1 cellular context compared by ENCODE assay signal in the genomic region with DNA sequence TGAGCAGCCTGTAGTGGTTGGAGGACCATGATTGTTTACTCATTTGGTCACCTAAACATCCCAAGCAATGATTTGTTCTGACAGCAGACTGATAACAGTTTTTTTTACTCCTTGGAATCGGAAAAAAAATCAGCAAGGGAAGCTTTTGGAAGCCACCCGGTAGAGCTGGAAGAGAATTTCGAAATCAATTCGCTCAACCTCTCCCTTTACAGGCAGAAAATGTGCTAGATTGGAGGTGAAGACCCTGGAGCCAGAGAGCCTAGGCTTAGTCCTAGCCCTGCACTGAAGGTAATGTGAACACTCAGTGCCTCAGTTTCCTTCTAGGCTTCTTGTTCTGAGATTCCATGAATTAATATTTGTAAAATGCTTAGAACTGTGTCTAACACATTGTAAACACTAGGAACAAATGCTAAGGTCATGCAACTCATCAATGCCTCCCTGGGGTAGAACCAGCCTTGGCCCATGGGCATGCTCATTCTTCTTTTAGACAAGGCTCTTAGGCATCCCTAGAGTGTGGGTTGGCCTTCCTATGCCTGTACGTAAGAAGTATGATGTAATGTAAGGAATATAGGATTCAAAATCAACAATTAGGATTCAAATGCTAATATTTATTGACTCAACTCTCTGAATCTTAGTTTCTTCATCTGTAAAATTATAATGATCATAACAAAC.
A peak's percentile ranks its signal among the peaks of the same experiment; 100 is the strongest.
TF ChIP-seq lines count a peak whose summit lies in the region.

No MANE protein-coding gene starts in this region.

TF ChIP-seq in K562, 482 proteins besides CTCF, POLR2A, EP300 and RAD21 (continues in another document):
- TF ChIP-seq, protein P1, sequence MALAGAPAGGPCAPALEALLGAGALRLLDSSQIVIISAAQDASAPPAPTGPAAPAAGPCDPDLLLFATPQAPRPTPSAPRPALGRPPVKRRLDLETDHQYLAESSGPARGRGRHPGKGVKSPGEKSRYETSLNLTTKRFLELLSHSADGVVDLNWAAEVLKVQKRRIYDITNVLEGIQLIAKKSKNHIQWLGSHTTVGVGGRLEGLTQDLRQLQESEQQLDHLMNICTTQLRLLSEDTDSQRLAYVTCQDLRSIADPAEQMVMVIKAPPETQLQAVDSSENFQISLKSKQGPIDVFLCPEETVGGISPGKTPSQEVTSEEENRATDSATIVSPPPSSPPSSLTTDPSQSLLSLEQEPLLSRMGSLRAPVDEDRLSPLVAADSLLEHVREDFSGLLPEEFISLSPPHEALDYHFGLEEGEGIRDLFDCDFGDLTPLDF (CRISPR knock-in tag; IDR thresholded peaks at IDR 0.05), result no peak
- TF ChIP-seq ZNF12 (CRISPR knock-in tag; IDR thresholded peaks at IDR 0.05) (no peak), XRCC5 (IDR thresholded peaks at IDR 0.05; ENCODE audit: low read depth, low read length) (no peak), RBM14 (IDR thresholded peaks at IDR 0.05; ENCODE audit: borderline replicate concordance, insufficient read depth, low read depth, low read length) (no peak), POLR2H (tag; IDR thresholded peaks at IDR 0.05; ENCODE audit: low read depth) (no peak), ARID2 (IDR thresholded peaks at IDR 0.05) (no peak), RFX1 (IDR thresholded peaks at IDR 0.05) (no peak), BACH1 (tag; IDR thresholded peaks at IDR 0.05) (no peak; the same call in 1 of the 2 replicates), HNRNPL (IDR thresholded peaks at IDR 0.05; ENCODE audit: low read depth, low read length) (no peak), NR2C2 (CRISPR knock-in tag; IDR thresholded peaks at IDR 0.05) (no peak), NR2C2 (tag; IDR thresholded peaks at IDR 0.05) (no peak), ZNF253 (CRISPR knock-in tag; conservative IDR thresholded peaks at IDR 0.05) (no peak), STAG1 (CRISPR knock-in tag; IDR thresholded peaks at IDR 0.05; ENCODE audit: borderline replicate concordance) (no peak), TGIF2 (CRISPR knock-in tag; IDR thresholded peaks at IDR 0.05) (no peak), CREB1 (IDR thresholded peaks at IDR 0.05) (no peak), CREB1 (CRISPR knock-in tag; IDR thresholded peaks at IDR 0.05) (no peak), MAZ (CRISPR knock-in tag; conservative IDR thresholded peaks at IDR 0.05 in 1 of 2, IDR thresholded peaks at IDR 0.05 in 1 of 2) (peak in 1 of 2 experiments; percentile 17; a peak in 1 of 4 replicates), EP400 (IDR thresholded peaks at IDR 0.05) (no peak), NFIC (IDR thresholded peaks at IDR 0.05) (no peak), ZNF384 (IDR thresholded peaks at IDR 0.05; ENCODE audit: low read depth, low read length) (peak; percentile 44), PCBP1 (IDR thresholded peaks at IDR 0.05; ENCODE audit: low read depth, low read length, poor library complexity, severe bottlenecking) (no peak), TCFL5 (CRISPR knock-in tag; conservative IDR thresholded peaks at IDR 0.05) (no peak), NFRKB (IDR thresholded peaks at IDR 0.05; ENCODE audit: low read depth) (no peak), SRF (CRISPR knock-in tag; IDR thresholded peaks at IDR 0.05) (0 out of 4 replicates have a peak, but pooled peaks of 1 of the 2 experiments have one; percentile 20), RFX5 (IDR thresholded peaks at IDR 0.05; ENCODE audit: low read depth, low read length) (no peak), GABPB2 (CRISPR knock-in tag; conservative IDR thresholded peaks at IDR 0.05) (no peak), ZNF41 (CRISPR knock-in tag; conservative IDR thresholded peaks at IDR 0.05) (no peak), HNRNPK (IDR thresholded peaks at IDR 0.05; ENCODE audit: low read depth, low read length, poor library complexity, severe bottlenecking) (no peak), NFE2L1 (tag; IDR thresholded peaks at IDR 0.05; ENCODE audit: borderline replicate concordance, low read depth) (no peak), MCM3 (IDR thresholded peaks at IDR 0.05) (no peak), SREBF1 (IDR thresholded peaks at IDR 0.05; ENCODE audit: borderline replicate concordance, low read depth, low read length) (no peak), ZNF644 (tag; IDR thresholded peaks at IDR 0.05; ENCODE audit: low read depth) (0 out of 2 replicates have a peak, but pooled peaks have one; percentile 3), MEF2A (IDR thresholded peaks at IDR 0.05; ENCODE audit: control insufficient read depth, low read depth, low read length) (no peak), HSF4 (CRISPR knock-in tag; IDR thresholded peaks at IDR 0.05; ENCODE audit: borderline replicate concordance) (no peak), ZNF707 (CRISPR knock-in tag; conservative IDR thresholded peaks at IDR 0.05) (no peak), CEBPG (CRISPR knock-in tag; IDR thresholded peaks at IDR 0.05) (no peak), CEBPG (tag; conservative IDR thresholded peaks at IDR 0.05 in 1 of 2, IDR thresholded peaks at IDR 0.05 in 1 of 2) (peak in 1 of 2 experiments; percentile 30; a peak in 1 of 4 replicates), ZZZ3 (IDR thresholded peaks at IDR 0.05) (no peak)
- TF ChIP-seq, protein P2, sequence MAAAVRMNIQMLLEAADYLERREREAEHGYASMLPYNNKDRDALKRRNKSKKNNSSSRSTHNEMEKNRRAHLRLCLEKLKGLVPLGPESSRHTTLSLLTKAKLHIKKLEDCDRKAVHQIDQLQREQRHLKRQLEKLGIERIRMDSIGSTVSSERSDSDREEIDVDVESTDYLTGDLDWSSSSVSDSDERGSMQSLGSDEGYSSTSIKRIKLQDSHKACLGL (CRISPR knock-in tag; IDR thresholded peaks at IDR 0.05; ENCODE audit: borderline replicate concordance, poor library complexity, severe bottlenecking), result no peak
- TF ChIP-seq, protein P3, sequence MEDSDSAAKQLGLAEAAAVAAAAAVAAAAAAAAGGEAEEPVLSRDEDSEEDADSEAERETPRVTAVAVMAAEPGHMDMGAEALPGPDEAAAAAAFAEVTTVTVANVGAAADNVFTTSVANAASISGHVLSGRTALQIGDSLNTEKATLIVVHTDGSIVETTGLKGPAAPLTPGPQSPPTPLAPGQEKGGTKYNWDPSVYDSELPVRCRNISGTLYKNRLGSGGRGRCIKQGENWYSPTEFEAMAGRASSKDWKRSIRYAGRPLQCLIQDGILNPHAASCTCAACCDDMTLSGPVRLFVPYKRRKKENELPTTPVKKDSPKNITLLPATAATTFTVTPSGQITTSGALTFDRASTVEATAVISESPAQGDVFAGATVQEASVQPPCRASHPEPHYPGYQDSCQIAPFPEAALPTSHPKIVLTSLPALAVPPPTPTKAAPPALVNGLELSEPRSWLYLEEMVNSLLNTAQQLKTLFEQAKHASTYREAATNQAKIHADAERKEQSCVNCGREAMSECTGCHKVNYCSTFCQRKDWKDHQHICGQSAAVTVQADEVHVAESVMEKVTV (CRISPR knock-in tag; IDR thresholded peaks at IDR 0.05), result no peak
- TF ChIP-seq, protein P4, sequence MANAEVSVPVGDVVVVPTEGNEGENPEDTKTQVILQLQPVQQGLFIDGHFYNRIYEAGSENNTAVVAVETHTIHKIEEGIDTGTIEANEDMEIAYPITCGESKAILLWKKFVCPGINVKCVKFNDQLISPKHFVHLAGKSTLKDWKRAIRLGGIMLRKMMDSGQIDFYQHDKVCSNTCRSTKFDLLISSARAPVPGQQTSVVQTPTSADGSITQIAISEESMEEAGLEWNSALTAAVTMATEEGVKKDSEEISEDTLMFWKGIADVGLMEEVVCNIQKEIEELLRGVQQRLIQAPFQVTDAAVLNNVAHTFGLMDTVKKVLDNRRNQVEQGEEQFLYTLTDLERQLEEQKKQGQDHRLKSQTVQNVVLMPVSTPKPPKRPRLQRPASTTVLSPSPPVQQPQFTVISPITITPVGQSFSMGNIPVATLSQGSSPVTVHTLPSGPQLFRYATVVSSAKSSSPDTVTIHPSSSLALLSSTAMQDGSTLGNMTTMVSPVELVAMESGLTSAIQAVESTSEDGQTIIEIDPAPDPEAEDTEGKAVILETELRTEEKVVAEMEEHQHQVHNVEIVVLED (CRISPR knock-in tag; IDR thresholded peaks at IDR 0.05), result no peak
- TF ChIP-seq, protein P5, sequence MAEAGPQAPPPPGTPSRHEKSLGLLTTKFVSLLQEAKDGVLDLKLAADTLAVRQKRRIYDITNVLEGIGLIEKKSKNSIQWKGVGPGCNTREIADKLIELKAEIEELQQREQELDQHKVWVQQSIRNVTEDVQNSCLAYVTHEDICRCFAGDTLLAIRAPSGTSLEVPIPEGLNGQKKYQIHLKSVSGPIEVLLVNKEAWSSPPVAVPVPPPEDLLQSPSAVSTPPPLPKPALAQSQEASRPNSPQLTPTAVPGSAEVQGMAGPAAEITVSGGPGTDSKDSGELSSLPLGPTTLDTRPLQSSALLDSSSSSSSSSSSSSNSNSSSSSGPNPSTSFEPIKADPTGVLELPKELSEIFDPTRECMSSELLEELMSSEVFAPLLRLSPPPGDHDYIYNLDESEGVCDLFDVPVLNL (CRISPR knock-in tag; IDR thresholded peaks at IDR 0.05; ENCODE audit: low read depth), result no peak
- TF ChIP-seq, protein P6, sequence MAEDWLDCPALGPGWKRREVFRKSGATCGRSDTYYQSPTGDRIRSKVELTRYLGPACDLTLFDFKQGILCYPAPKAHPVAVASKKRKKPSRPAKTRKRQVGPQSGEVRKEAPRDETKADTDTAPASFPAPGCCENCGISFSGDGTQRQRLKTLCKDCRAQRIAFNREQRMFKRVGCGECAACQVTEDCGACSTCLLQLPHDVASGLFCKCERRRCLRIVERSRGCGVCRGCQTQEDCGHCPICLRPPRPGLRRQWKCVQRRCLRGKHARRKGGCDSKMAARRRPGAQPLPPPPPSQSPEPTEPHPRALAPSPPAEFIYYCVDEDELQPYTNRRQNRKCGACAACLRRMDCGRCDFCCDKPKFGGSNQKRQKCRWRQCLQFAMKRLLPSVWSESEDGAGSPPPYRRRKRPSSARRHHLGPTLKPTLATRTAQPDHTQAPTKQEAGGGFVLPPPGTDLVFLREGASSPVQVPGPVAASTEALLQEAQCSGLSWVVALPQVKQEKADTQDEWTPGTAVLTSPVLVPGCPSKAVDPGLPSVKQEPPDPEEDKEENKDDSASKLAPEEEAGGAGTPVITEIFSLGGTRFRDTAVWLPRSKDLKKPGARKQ (CRISPR knock-in tag; IDR thresholded peaks at IDR 0.05), result no peak
- TF ChIP-seq, protein P7, sequence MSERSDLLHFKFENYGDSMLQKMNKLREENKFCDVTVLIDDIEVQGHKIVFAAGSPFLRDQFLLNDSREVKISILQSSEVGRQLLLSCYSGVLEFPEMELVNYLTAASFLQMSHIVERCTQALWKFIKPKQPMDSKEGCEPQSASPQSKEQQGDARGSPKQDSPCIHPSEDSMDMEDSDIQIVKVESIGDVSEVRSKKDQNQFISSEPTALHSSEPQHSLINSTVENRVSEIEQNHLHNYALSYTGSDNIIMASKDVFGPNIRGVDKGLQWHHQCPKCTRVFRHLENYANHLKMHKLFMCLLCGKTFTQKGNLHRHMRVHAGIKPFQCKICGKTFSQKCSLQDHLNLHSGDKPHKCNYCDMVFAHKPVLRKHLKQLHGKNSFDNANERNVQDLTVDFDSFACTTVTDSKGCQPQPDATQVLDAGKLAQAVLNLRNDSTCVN (CRISPR knock-in tag; IDR thresholded peaks at IDR 0.05), result no peak
- TF ChIP-seq, protein P8, sequence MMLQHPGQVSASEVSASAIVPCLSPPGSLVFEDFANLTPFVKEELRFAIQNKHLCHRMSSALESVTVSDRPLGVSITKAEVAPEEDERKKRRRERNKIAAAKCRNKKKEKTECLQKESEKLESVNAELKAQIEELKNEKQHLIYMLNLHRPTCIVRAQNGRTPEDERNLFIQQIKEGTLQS (IDR thresholded peaks at IDR 0.05), result 0 out of 2 replicates have a peak, but pooled peaks have one; percentile 17
- TF ChIP-seq, protein P8 (CRISPR knock-in tag; conservative IDR thresholded peaks at IDR 0.05), result no peak
- TF ChIP-seq, protein P9, sequence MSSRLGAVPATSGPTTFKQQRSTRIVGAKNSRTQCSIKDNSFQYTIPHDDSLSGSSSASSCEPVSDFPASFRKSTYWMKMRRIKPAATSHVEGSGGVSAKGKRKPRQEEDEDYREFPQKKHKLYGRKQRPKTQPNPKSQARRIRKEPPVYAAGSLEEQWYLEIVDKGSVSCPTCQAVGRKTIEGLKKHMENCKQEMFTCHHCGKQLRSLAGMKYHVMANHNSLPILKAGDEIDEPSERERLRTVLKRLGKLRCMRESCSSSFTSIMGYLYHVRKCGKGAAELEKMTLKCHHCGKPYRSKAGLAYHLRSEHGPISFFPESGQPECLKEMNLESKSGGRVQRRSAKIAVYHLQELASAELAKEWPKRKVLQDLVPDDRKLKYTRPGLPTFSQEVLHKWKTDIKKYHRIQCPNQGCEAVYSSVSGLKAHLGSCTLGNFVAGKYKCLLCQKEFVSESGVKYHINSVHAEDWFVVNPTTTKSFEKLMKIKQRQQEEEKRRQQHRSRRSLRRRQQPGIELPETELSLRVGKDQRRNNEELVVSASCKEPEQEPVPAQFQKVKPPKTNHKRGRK (tag; IDR thresholded peaks at IDR 0.05), result no peak
- TF ChIP-seq, protein P10, sequence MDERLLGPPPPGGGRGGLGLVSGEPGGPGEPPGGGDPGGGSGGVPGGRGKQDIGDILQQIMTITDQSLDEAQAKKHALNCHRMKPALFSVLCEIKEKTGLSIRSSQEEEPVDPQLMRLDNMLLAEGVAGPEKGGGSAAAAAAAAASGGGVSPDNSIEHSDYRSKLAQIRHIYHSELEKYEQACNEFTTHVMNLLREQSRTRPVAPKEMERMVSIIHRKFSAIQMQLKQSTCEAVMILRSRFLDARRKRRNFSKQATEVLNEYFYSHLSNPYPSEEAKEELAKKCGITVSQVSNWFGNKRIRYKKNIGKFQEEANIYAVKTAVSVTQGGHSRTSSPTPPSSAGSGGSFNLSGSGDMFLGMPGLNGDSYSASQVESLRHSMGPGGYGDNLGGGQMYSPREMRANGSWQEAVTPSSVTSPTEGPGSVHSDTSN (CRISPR knock-in tag; IDR thresholded peaks at IDR 0.05; ENCODE audit: low read depth), result no peak
- TF ChIP-seq, protein P10 (tag; conservative IDR thresholded peaks at IDR 0.05; ENCODE audit: low read depth), result 0 out of 2 replicates have a peak, but pooled peaks have one; percentile 3
- TF ChIP-seq, protein P11, sequence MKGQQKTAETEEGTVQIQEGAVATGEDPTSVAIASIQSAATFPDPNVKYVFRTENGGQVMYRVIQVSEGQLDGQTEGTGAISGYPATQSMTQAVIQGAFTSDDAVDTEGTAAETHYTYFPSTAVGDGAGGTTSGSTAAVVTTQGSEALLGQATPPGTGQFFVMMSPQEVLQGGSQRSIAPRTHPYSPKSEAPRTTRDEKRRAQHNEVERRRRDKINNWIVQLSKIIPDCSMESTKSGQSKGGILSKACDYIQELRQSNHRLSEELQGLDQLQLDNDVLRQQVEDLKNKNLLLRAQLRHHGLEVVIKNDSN (CRISPR knock-in tag; IDR thresholded peaks at IDR 0.05), result no peak
- TF ChIP-seq, protein P12, sequence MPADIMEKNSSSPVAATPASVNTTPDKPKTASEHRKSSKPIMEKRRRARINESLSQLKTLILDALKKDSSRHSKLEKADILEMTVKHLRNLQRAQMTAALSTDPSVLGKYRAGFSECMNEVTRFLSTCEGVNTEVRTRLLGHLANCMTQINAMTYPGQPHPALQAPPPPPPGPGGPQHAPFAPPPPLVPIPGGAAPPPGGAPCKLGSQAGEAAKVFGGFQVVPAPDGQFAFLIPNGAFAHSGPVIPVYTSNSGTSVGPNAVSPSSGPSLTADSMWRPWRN (IDR thresholded peaks at IDR 0.05; ENCODE audit: low read depth), result no peak
